In genomic region chr11:73257342-73258103, GRCh38 we compare ENCODE assay signal across 10 cellular contexts. TPM values are rescaled to one million over a fixed set of nuclear protein-coding genes. Genes with fewer than 3 reads are reported as not detected.
DNase-seq lines count a peak whose midpoint lies in the region; ATAC-seq, FAIRE-seq and TF ChIP-seq lines count a peak whose summit lies in the region.
"Had no signal": no experiment of that assay in that cellular context is flagged by ENCODE, and none has a peak within 500 bp of the region (broad histone marks: within the 10 kb centered on the region; RNA-seq: fewer than 3 reads in every experiment).

No MANE protein-coding gene starts in this region.

- no peaks in the 10 kb centered on the region for H3K9me3 ChIP-seq in left ventricle myocardium inferior (replicated peaks)
- H3K9me3 ChIP-seq in gastrocnemius medialis, result no peaks in the 10 kb centered on the region

- peaks cover 0 to 7% of the 10 kb centered on the region in 2 donors for H3K27me3 Mint-ChIP-seq in effector memory CD8-positive, alpha-beta T cell

- TF ChIP-seq CTCF in left ventricle myocardium inferior (IDR thresholded peaks at IDR 0.05; ENCODE audit: borderline replicate concordance) (no peak), gastrocnemius medialis (IDR thresholded peaks at IDR 0.05 in 4 of 5, conservative IDR thresholded peaks at IDR 0.05 in 1 of 5) (no peak)

- H3K27ac ChIP-seq in left ventricle myocardium inferior (replicated peaks) (peak overlapping the region; percentile 35), gastrocnemius medialis (peak overlapping the region in 3 of 4 donors; percentile 3 to 30 (median 15))

- no peaks in the 10 kb centered on the region for H3K36me3 ChIP-seq in left ventricle myocardium inferior
- H3K36me3 ChIP-seq in gastrocnemius medialis, result no peaks in the 10 kb centered on the region

- H3K36me3 Mint-ChIP-seq in effector memory CD8-positive, alpha-beta T cell (ENCODE audit: insufficient read depth), result no peaks in the 10 kb centered on the region
- H3K36me3 Mint-ChIP-seq: T-cell had no signal

- H3K4me3 Mint-ChIP-seq in effector memory CD8-positive, alpha-beta T cell, result no peak overlapping the region
- H3K4me3 Mint-ChIP-seq: central memory CD8-positive, alpha-beta T cell; T-cell had no signal

- H3K4me3 ChIP-seq in left ventricle myocardium inferior (no peak overlapping the region), gastrocnemius medialis (no peak overlapping the region)

- peak; percentile 30; the same call in 1 of the 2 replicates for TF ChIP-seq POLR2A in H54 (IDR thresholded peaks at IDR 0.05; ENCODE audit: low read depth, low read length)
- TF ChIP-seq POLR2A in gastrocnemius medialis (IDR thresholded peaks at IDR 0.05), result no peak

- H3K27ac Mint-ChIP-seq in effector memory CD8-positive, alpha-beta T cell, result no peak overlapping the region
- H3K27ac Mint-ChIP-seq: T-cell had no signal

- H3K27me3 ChIP-seq in left ventricle myocardium inferior (ENCODE audit: low read depth), result no peaks in the 10 kb centered on the region
- no peaks in the 10 kb centered on the region for H3K27me3 ChIP-seq in gastrocnemius medialis

- DNase-seq in H54 (ENCODE audit: insufficient read length, low spot score) (peak; percentile 86), amniotic stem cell (lab: John Stamatoyannopoulos, UW) (peak; percentile 88), left ventricle myocardium inferior (no peak), gastrocnemius medialis (peak in 1 of 2 donors; percentile 25), HuH-7 (ENCODE audit: low spot score) (no peak), NCI-H526 (lab: John Stamatoyannopoulos, UW) (no peak)
- DNase-seq in effector memory CD8-positive, alpha-beta T cell, result no peak

- ATAC-seq in gastrocnemius medialis (peak in 1 of 2 donors; percentile 39), HG02981 (IDR thresholded peaks at IDR 0.05; ENCODE audit: unreplicated experiment) (no peak)
- ATAC-seq in effector memory CD8-positive, alpha-beta T cell (replicated peaks), result no peak
- ATAC-seq: T-cell had no signal

- peak; percentile 69 for FAIRE-seq in H54 (lab: Jason Lieb, UNC)

- intact Hi-C loops in left ventricle myocardium inferior (cut with micrococcal nuclease), result no loop called here
- intact Hi-C loops in gastrocnemius medialis (cut with DNase I; ENCODE audit: low total_unique reads), result no loop called here

- H3K4me1 ChIP-seq in left ventricle myocardium inferior, result peaks cover 17% of the 10 kb centered on the region
- peaks cover 12 to 17% of the 10 kb centered on the region in 2 donors for H3K4me1 ChIP-seq in gastrocnemius medialis

- no peaks in the 10 kb centered on the region for H3K9me3 Mint-ChIP-seq in effector memory CD8-positive, alpha-beta T cell
- H3K9me3 Mint-ChIP-seq: central memory CD8-positive, alpha-beta T cell; T-cell had no signal

- in situ Hi-C loops in gastrocnemius medialis (cut with MboI; ENCODE audit: low sequenced_read_pairs in 4 of 4), result no loop called here

- H3K4me1 Mint-ChIP-seq in effector memory CD8-positive, alpha-beta T cell (ENCODE audit: low read depth in 2 of 2), result no peaks in the 10 kb centered on the region
- H3K4me1 Mint-ChIP-seq: central memory CD8-positive, alpha-beta T cell; T-cell had no signal

RNA-seq across cellular contexts. Expression of gene P2RY6, which starts 14.6 kb away (rescaled TPM):
- 2.2 TPM for total RNA-seq in left ventricle myocardium inferior
- 1 to 10 TPM in 2 of 4 donors, under 1 TPM in 1, not detected in 1; 0.78 to 2.8 (median 1.1) TPM for total RNA-seq in gastrocnemius medialis

RNA-seq across cellular contexts. Expression of gene P2RY2, which starts 39.4 kb away (rescaled TPM):
- total RNA-seq in left ventricle myocardium inferior, result 19.8 TPM
- 10 to 100 TPM; 21.8 to 52.6 (median 44.5) TPM for total RNA-seq in gastrocnemius medialis

RNA-seq across cellular contexts. Expression of gene ARHGEF17, which starts 50.6 kb away (rescaled TPM):
- 53.1 TPM for total RNA-seq in left ventricle myocardium inferior
- total RNA-seq in gastrocnemius medialis, result 10 to 100 TPM in 3 of 4 donors, 1 to 10 TPM in 1; 8.9 to 16.9 (median 13.9) TPM

Comparison
In these comparisons a context has a peak if more than half of its experiments do, and no peak if none do; other contexts are left out.
1. DNase-seq: peak in H54 (single experiment) and amniotic stem cell (single experiment); none in left ventricle myocardium inferior (single experiment), HuH-7 (single experiment), effector memory CD8-positive, alpha-beta T cell (0 of 3) and NCI-H526 (0 of 2).